32 cellular contexts compared by ENCODE assay signal in the genomic region with DNA sequence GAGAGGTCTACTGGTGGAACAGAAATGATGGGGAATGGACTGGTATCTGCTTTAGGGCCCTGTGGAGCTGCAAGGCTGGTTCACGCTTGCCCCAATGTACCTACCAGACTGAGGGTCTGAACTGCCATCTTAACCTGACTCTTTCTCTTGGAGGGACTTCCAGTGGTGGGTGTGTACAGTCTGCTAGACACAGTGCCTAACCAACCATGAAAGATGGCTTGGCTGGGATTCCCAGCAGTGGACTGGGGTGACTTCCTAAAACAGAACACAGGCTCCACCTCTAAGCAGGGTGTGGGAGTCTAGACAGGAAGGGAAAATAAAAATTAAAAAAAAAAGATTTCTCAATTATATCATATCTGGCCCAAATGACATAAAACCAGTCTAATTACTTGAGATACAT. TPM values are rescaled to one million over a fixed set of nuclear protein-coding genes. Genes with fewer than 3 reads are reported as not detected.
"Had no signal": no experiment of that assay in that cellular context is flagged by ENCODE, and none has a peak within 500 bp of the region (broad histone marks: within the 10 kb centered on the region; RNA-seq: fewer than 3 reads in every experiment).

No MANE protein-coding gene starts in this region.

- ATAC-seq: effector memory CD8-positive, alpha-beta T cell; heart left ventricle; left cardiac atrium; left lung; mucosa of descending colon; sciatic nerve had no signal

- H3K9me3 ChIP-seq: left lung, mucosa of descending colon, neutrophil, right atrium auricular region, stomach, thyroid gland, vagina had no signal

- DNase-seq: cortex of kidney; effector memory CD8-positive, alpha-beta T cell; heart left ventricle; kidney; left cardiac atrium; left lung; mesenchymal stem cell; mucosa of descending colon; naive B cell; stimulated activated CD4-positive, alpha-beta T cell treated with anti-CD3 and anti-CD28 coated beads, Interleukin-12 subunit alpha, Interleukin-12 subunit beta, amount 100 ng/mL, for 4 hours; stimulated activated CD4-positive, alpha-beta T cell treated with anti-CD3 and anti-CD28 coated beads, Interleukin-1b, Interleukin-23, amount 100 ng/mL, for 48 hours; stimulated activated CD4-positive, alpha-beta T cell treated with anti-CD3 and anti-CD28 coated beads, Interleukin-4, amount 100 ng/mL, for 1 hour; stimulated activated CD8-positive, alpha-beta memory T cell treated with anti-CD3 and anti-CD28 coated beads, Interleukin-4, amount 100 ng/mL, for 48 hours; stimulated activated naive CD4-positive, alpha-beta T cell treated with Interleukin-2 at 50 U/mL for 16 hours; stomach; thyroid gland; trophoblast cell had no signal

- H3K36me3 ChIP-seq: heart left ventricle, left lung, neutrophil, right atrium auricular region, stomach, thyroid gland, vagina had no signal

- H3K27me3 ChIP-seq: hepatocyte, left lung, neutrophil, right atrium auricular region, stomach, thyroid gland, vagina had no signal

- H3K4me3 ChIP-seq: heart left ventricle, hepatocyte, left lung, mucosa of descending colon, right atrium auricular region, smooth muscle cell, stomach, thyroid gland, vagina had no signal

- FAIRE-seq: endometrium, frontal cortex, kidney had no signal

- H3K4me1 ChIP-seq: parathyroid adenoma, vagina had no signal

- H3K27ac ChIP-seq: heart left ventricle, hepatocyte, left lung, neutrophil, parathyroid adenoma, right atrium auricular region, stomach, thyroid gland, vagina had no signal

RNA-seq across cellular contexts. Expression of a gene that starts 25.5 kb away (rescaled TPM):
- total RNA-seq: dermis microvascular lymphatic vessel endothelial cell, glomerular endothelial cell, left cardiac atrium, lung microvascular endothelial cell, neural crest cell, omental fat pad, progenitor cell of endocrine pancreas, right atrium auricular region had no signal
- polyA plus RNA-seq: heart left ventricle had no signal
